In genomic region chr4:39713691-39714090, GRCh38 we compare ENCODE assay signal across 10 cellular contexts. TPM values are rescaled to one million over a fixed set of nuclear protein-coding genes. Genes with fewer than 3 reads are reported as not detected.
DNase-seq lines count a peak whose midpoint lies in the region; ATAC-seq and TF ChIP-seq lines count a peak whose summit lies in the region.
"Had no signal": no experiment of that assay in that cellular context is flagged by ENCODE, and none has a peak within 500 bp of the region (broad histone marks: within the 10 kb centered on the region; RNA-seq: fewer than 3 reads in every experiment).

No MANE protein-coding gene starts in this region.

- peaks cover 39% of the 10 kb centered on the region for H3K36me3 ChIP-seq in BLaER1
- H3K36me3 ChIP-seq in Panc1 (ENCODE audit: control insufficient read depth, insufficient read depth, low read length): no peaks in the 10 kb centered on the region
- H3K36me3 ChIP-seq: ovary had no signal

- H3K36me3 Mint-ChIP-seq in WTC11: peaks cover 17% of the 10 kb centered on the region

- H3K4me1 Mint-ChIP-seq in WTC11: no peaks in the 10 kb centered on the region

- TF ChIP-seq CTCF in Panc1 (IDR thresholded peaks at IDR 0.05) (no peak), WTC11 (IDR thresholded peaks at IDR 0.05) (no peak)

- in situ Hi-C loops in Panc1 (cut with HindIII; ENCODE audit: low pct_unique_long_range_greater_than_20kb, low sequenced_read_pairs): no loop called here

- ATAC-seq in GM21447 (IDR thresholded peaks at IDR 0.05; ENCODE audit: unreplicated experiment) (peak; percentile 56), Panc1 (no peak), WTC11 (no peak)

- H3K4me3 ChIP-seq in BLaER1 (no peak overlapping the region), Panc1 (ENCODE audit: low read depth in 2 of 2, low read length in 2 of 2) (no peak overlapping the region)
- H3K4me3 ChIP-seq: ovary had no signal

- no peak overlapping the region for H3K27ac Mint-ChIP-seq in WTC11

- POLR2A ChIA-PET in Panc1 (lab: Charles Lee): interaction anchor here (0.7 kb wide), 1 partner anchor 9 kb away, joined by 6 read pairs; no protein-coding TSS in a partner anchor
- POLR2A ChIA-PET in WTC11 (lab: Charles Lee): interaction anchor here (0.6 kb wide), 1 partner anchor 54 kb away, joined by 4 read pairs; no protein-coding TSS in a partner anchor

- H3K4me1 ChIP-seq in BLaER1 (peaks cover 69% of the 10 kb centered on the region), Panc1 (ENCODE audit: control insufficient read depth, insufficient read depth, low read length) (peaks cover 14% of the 10 kb centered on the region)

- intact Hi-C loops in Panc1 (cut with micrococcal nuclease; ENCODE audit: unreplicated experiment): no loop called here

- H4K20me1 ChIP-seq in BLaER1: peaks cover 95% of the 10 kb centered on the region

- H3K27ac ChIP-seq in BLaER1 (no peak overlapping the region), Panc1 (ENCODE audit: low read length) (no peak overlapping the region)
- H3K27ac ChIP-seq: ovary had no signal

- DNase-seq in Panc1 (ENCODE audit: low read depth, low spot score) (no peak), hepatic stellate cell (ENCODE audit: low spot score) (peak; percentile 31), midbrain (lab: John Stamatoyannopoulos, UW) (no peak), NCI-H1694 treated with DMSO at 0.1 percent for 48 hours (lab: John Stamatoyannopoulos, UW) (no peak), NCI-H1694 (lab: John Stamatoyannopoulos, UW) (no peak), WTC11 (ENCODE audit: low spot score) (no peak)
- DNase-seq: NCI-H1105, ovary had no signal

- no peak overlapping the region for H3K9ac ChIP-seq in BLaER1

- CTCF ChIA-PET in Panc1 (lab: Charles Lee): no interaction called here
- CTCF ChIA-PET in WTC11 (lab: Charles Lee): no interaction called here

- TSS peak; percentile 14 for BruUV-seq in Panc1 (replicated peaks; lab: Mats Ljungman, UMichigan)

- H3K4me2 ChIP-seq in BLaER1: peak overlapping the region; percentile 55

- H3K27me3 Mint-ChIP-seq in WTC11 (ENCODE audit: low read depth): no peaks in the 10 kb centered on the region

- H3K27me3 ChIP-seq in BLaER1: no peaks in the 10 kb centered on the region
- H3K27me3 ChIP-seq in Panc1 (ENCODE audit: control insufficient read depth, insufficient read depth, low read length): no peaks in the 10 kb centered on the region
- H3K27me3 ChIP-seq: ovary had no signal

- H3K9me3 Mint-ChIP-seq in WTC11: peaks cover 6% of the 10 kb centered on the region

- H3K4me3 Mint-ChIP-seq in WTC11: no peak overlapping the region

- 0 out of 2 replicates have a peak, but pooled peaks cover 4% of the 10 kb centered on the region for H3K9me3 ChIP-seq in BLaER1
- H3K9me3 ChIP-seq in Panc1 (ENCODE audit: control insufficient read depth, insufficient read depth, low read depth, low read length): no peaks in the 10 kb centered on the region
- H3K9me3 ChIP-seq: ovary had no signal

TF ChIP-seq in WTC11, 78 proteins besides CTCF, POLR2A, EP300 and RAD21 (continues in another document):
- TF ChIP-seq E2F5 (CRISPR knock-in tag; IDR thresholded peaks at IDR 0.05) (no peak), NFE2L1 (CRISPR knock-in tag; IDR thresholded peaks at IDR 0.05) (no peak), TP53 (CRISPR knock-in tag; IDR thresholded peaks at IDR 0.05) (no peak), IRF2 (CRISPR knock-in tag; IDR thresholded peaks at IDR 0.05; ENCODE audit: borderline replicate concordance, low read depth) (no peak), SP1 (CRISPR knock-in tag; conservative IDR thresholded peaks at IDR 0.05) (no peak), ZNF281 (CRISPR knock-in tag; IDR thresholded peaks at IDR 0.05) (no peak), JAZF1 (CRISPR knock-in tag; IDR thresholded peaks at IDR 0.05) (no peak), ZBTB21 (CRISPR knock-in tag; IDR thresholded peaks at IDR 0.05; ENCODE audit: borderline replicate concordance) (no peak), HMGXB4 (CRISPR knock-in tag; IDR thresholded peaks at IDR 0.05) (no peak), KAT7 (CRISPR knock-in tag; IDR thresholded peaks at IDR 0.05; ENCODE audit: borderline replicate concordance) (no peak), TEAD4 (CRISPR knock-in tag; IDR thresholded peaks at IDR 0.05) (no peak), IRF1 (CRISPR knock-in tag; IDR thresholded peaks at IDR 0.05) (no peak), ATF1 (CRISPR knock-in tag; IDR thresholded peaks at IDR 0.05) (no peak), MXD4 (CRISPR knock-in tag; IDR thresholded peaks at IDR 0.05; ENCODE audit: borderline replicate concordance) (no peak), FOXK1 (CRISPR knock-in tag; IDR thresholded peaks at IDR 0.05) (no peak), PRDM15 (CRISPR knock-in tag; IDR thresholded peaks at IDR 0.05) (no peak), HMGA2 (CRISPR knock-in tag; IDR thresholded peaks at IDR 0.05) (no peak)

RNA-seq across cellular contexts. Expression of gene UBE2K, which starts 15.8 kb away (rescaled TPM):
- total RNA-seq in Panc1 (2021; ENCODE audit: unreplicated experiment): 84.1 TPM
- 138 TPM for polyA plus RNA-seq in Panc1 (2012; ENCODE audit: insufficient read length)
- total RNA-seq in WTC11 (2021): 131 to 138 TPM (median 135 TPM) in 3 replicates
